In the genomic region with DNA sequence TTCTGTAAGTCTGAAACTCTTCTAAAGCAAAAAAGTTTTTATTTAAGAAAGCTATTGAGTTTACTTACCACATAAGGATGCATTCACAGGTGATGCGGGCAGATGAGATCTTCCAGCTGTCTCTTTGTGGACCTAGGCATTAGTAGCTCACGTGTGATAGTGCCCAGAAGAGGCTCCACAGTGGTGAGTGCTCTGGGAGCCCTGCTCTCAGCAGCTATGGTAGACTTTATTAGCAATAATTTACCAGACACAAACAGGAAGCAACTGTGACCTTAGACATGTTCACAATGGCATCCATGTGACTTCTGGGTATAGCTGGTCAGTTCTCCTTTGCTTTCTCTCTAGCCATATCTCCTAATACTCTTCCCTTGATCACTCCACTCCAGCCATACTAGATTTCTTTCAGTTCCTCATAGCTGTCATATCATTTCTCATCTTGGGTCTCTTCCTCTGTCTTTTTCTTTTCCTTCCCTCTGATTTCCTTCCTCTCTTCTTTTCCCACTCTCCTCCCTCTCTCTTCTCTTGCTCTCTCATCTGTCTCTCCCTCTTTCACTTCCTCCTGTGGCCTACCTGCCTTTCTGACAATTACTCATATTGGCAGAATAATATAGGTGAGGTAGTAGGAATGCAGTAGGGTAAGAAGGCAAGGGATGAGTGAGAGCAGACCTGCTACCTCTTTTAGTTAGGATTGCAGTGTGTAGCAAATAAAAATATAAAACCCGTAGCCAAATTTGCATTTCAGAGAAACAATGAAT, we compare ENCODE assay signal across 18 cellular contexts.
A peak's percentile ranks its signal among the peaks of the same experiment; 100 is the strongest.
DNase-seq lines count a peak whose midpoint lies in the region; ATAC-seq and TF ChIP-seq lines count a peak whose summit lies in the region.
"Had no signal": no experiment of that assay in that cellular context is flagged by ENCODE, and none has a peak within 500 bp of the region (broad histone marks: within the 10 kb centered on the region; RNA-seq: fewer than 3 reads in every experiment).

No MANE protein-coding gene starts in this region.

- POLR2A ChIA-PET in activated CD4-positive, alpha-beta memory T cell treated with anti-CD3 and anti-CD28 coated beads, Interleukin-2, amount 10 ng/mL, durations not matched to agents 7 days and 5 days (lab: Charles Lee): no interaction called here

- H3K36me3 ChIP-seq in GM06990 (ENCODE audit: control insufficient read depth, insufficient read depth, low read length): no peaks in the 10 kb centered on the region
- H3K36me3 ChIP-seq: left lung, neural progenitor cell had no signal

- peak; percentile 52 for DNase-seq in GM06990 (ENCODE audit: extremely low read depth, insufficient read length)
- DNase-seq in central memory CD4-positive, alpha-beta T cell: no peak
- no peak for DNase-seq in head of caudate nucleus
- no peak for DNase-seq in activated CD4-positive, alpha-beta memory T cell treated with anti-CD3 and anti-CD28 coated beads, Interleukin-2, amount 10 ng/mL, durations not matched to agents 7 days and 5 days
- no peak for DNase-seq in SKM-1 treated with dmso at 0.1 percent for 144 hours (lab: John Stamatoyannopoulos, UW; ENCODE audit: unreplicated experiment)
- DNase-seq: activated CD4-positive, alpha-beta T cell treated with anti-CD3 and anti-CD28 coated beads for 48 hours; activated naive CD4-positive, alpha-beta T cell treated with anti-CD3 and anti-CD28 coated beads for 36 hours; EL; foreskin melanocyte; H9; left lung; NCI-H2227 treated with DMSO at 0.1 percent for 48 hours; SHP77 treated with DMSO at 0.1 percent for 48 hours had no signal

- H3K4me1 Mint-ChIP-seq in activated CD4-positive, alpha-beta memory T cell treated with anti-CD3 and anti-CD28 coated beads, Interleukin-2, amount 10 ng/mL, durations not matched to agents 7 days and 5 days: no peaks in the 10 kb centered on the region
- H3K4me1 Mint-ChIP-seq: H9, neural progenitor cell had no signal

- H3K4me3 ChIP-seq in GM06990 (replicated peaks; ENCODE audit: low read depth, low read length): no peak overlapping the region
- H3K4me3 ChIP-seq: left lung, neural progenitor cell, skin epidermis had no signal

- H3K27me3 ChIP-seq in GM06990 (replicated peaks; ENCODE audit: control insufficient read depth, insufficient read depth, low read length): no peaks in the 10 kb centered on the region
- H3K27me3 ChIP-seq: left lung, neural progenitor cell had no signal

- H3K27me3 Mint-ChIP-seq in activated CD4-positive, alpha-beta memory T cell treated with anti-CD3 and anti-CD28 coated beads, Interleukin-2, amount 10 ng/mL, durations not matched to agents 7 days and 5 days: peaks cover 10% of the 10 kb centered on the region

- CTCF ChIA-PET in activated CD4-positive, alpha-beta memory T cell treated with anti-CD3 and anti-CD28 coated beads, Interleukin-2, amount 10 ng/mL, durations not matched to agents 7 days and 5 days (lab: Charles Lee): no interaction called here

- peak; percentile 69 for ATAC-seq in GM19324 (IDR thresholded peaks at IDR 0.05; ENCODE audit: low FRiP score, unreplicated experiment)
- ATAC-seq in HG02642 (IDR thresholded peaks at IDR 0.05; ENCODE audit: poor library complexity, unreplicated experiment): peak; percentile 86
- ATAC-seq in HG03439 (IDR thresholded peaks at IDR 0.05; ENCODE audit: unreplicated experiment): peak; percentile 50
- ATAC-seq: left lung had no signal

- H3K27ac Mint-ChIP-seq in activated CD4-positive, alpha-beta memory T cell treated with anti-CD3 and anti-CD28 coated beads, Interleukin-2, amount 10 ng/mL, durations not matched to agents 7 days and 5 days: no peak overlapping the region
- H3K27ac Mint-ChIP-seq: activated naive CD4-positive, alpha-beta T cell treated with anti-CD3 and anti-CD28 coated beads for 36 hours; H9; neural progenitor cell had no signal

- TF ChIP-seq CTCF in GM06990 (IDR thresholded peaks at IDR 0.05; ENCODE audit: insufficient read depth, low read length, poor library complexity, severe bottlenecking): no peak

- intact Hi-C loops in head of caudate nucleus (cut with DNase I): no loop called here

- no peaks in the 10 kb centered on the region for H3K36me3 Mint-ChIP-seq in activated CD4-positive, alpha-beta memory T cell treated with anti-CD3 and anti-CD28 coated beads, Interleukin-2, amount 10 ng/mL, durations not matched to agents 7 days and 5 days (ENCODE audit: low read depth)
- H3K36me3 Mint-ChIP-seq: neural progenitor cell had no signal

- H3K4me3 Mint-ChIP-seq in activated CD4-positive, alpha-beta memory T cell treated with anti-CD3 and anti-CD28 coated beads, Interleukin-2, amount 10 ng/mL, durations not matched to agents 7 days and 5 days: no peak overlapping the region
- H3K4me3 Mint-ChIP-seq: activated naive CD4-positive, alpha-beta T cell treated with anti-CD3 and anti-CD28 coated beads for 36 hours; H9; neural progenitor cell had no signal

- no peaks in the 10 kb centered on the region for H3K9me3 Mint-ChIP-seq in activated CD4-positive, alpha-beta memory T cell treated with anti-CD3 and anti-CD28 coated beads, Interleukin-2, amount 10 ng/mL, durations not matched to agents 7 days and 5 days
- H3K9me3 Mint-ChIP-seq: activated naive CD4-positive, alpha-beta T cell treated with anti-CD3 and anti-CD28 coated beads for 36 hours; neural progenitor cell had no signal
